19 cellular contexts compared by ENCODE assay signal in genomic region chr18:59605633-59606192, GRCh38.
DNase-seq lines count a peak whose midpoint lies in the region; ATAC-seq and TF ChIP-seq lines count a peak whose summit lies in the region.
"Had no signal": no experiment of that assay in that cellular context is flagged by ENCODE, and none has a peak within 500 bp of the region (broad histone marks: within the 10 kb centered on the region; RNA-seq: fewer than 3 reads in every experiment).

No MANE protein-coding gene starts in this region.

- H3K9me3 ChIP-seq in HEK293 (ENCODE audit: control insufficient read depth, insufficient read depth, low read depth, low read length) = no peaks in the 10 kb centered on the region
- no peaks in the 10 kb centered on the region for H3K9me3 ChIP-seq in CD4-positive, alpha-beta T cell (ENCODE audit: control insufficient read depth, low read length)
- H3K9me3 ChIP-seq: SK-N-SH had no signal

- CTCF ChIA-PET in HEK293 (lab: Yijun Ruan, JAX) = interaction anchor here (0.9 to 3.2 kb wide), 5 partner anchors 11 to 218 kb away, joined by 3 to 19 read pairs (median 4); no protein-coding TSS in a partner anchor
- CTCF ChIA-PET in activated CD8-positive, alpha-beta memory T cell treated with anti-CD3 and anti-CD28 coated beads, Interleukin-2, amount 10 ng/mL, durations not matched to agents 7 days and 5 days (lab: Charles Lee) = no interaction called here
- CTCF ChIA-PET in CD4-positive, alpha-beta T cell (lab: Charles Lee) = no interaction called here

- ATAC-seq in activated CD8-positive, alpha-beta memory T cell treated with anti-CD3 and anti-CD28 coated beads, Interleukin-2, amount 10 ng/mL, durations not matched to agents 7 days and 5 days = no peak
- no peak for ATAC-seq in CD4-positive, alpha-beta T cell (ENCODE audit: poor library complexity)
- ATAC-seq: effector memory CD8-positive, alpha-beta T cell had no signal

- peaks cover 22% of the 10 kb centered on the region for H3K4me1 ChIP-seq in HEK293 (ENCODE audit: control insufficient read depth, insufficient read depth, low read length)
- H3K4me1 ChIP-seq: neural progenitor cell had no signal

- intact Hi-C loops in CD4-positive, alpha-beta T cell (cut with DNase I, micrococcal nuclease) = no loop called here

- H3K4me3 ChIP-seq in HEK293 (ENCODE audit: low read depth, low read length) (no peak overlapping the region), WI38 (ENCODE audit: low read depth, low read length) (peak overlapping the region; percentile 6; the same call in 1 of the 2 replicates), fibroblast of pulmonary artery (replicated peaks; ENCODE audit: low read depth, low read length) (no peak overlapping the region)
- H3K4me3 ChIP-seq: neural progenitor cell, PC-9 had no signal

- TF ChIP-seq CTCF in HEK293 (tag by site-specific recombination; IDR thresholded peaks at IDR 0.05) (no peak), WI38 (IDR thresholded peaks at IDR 0.05; ENCODE audit: low read depth, low read length) (no peak), fibroblast of pulmonary artery (IDR thresholded peaks at IDR 0.05; ENCODE audit: low read length, missing control alignments) (no peak)
- no peak for TF ChIP-seq CTCF in CD4-positive, alpha-beta T cell (IDR thresholded peaks at IDR 0.05)

- H3K36me3 Mint-ChIP-seq in activated CD8-positive, alpha-beta memory T cell treated with anti-CD3 and anti-CD28 coated beads, Interleukin-2, amount 10 ng/mL, durations not matched to agents 7 days and 5 days = no peaks in the 10 kb centered on the region
- H3K36me3 Mint-ChIP-seq in CD4-positive, alpha-beta T cell (ENCODE audit: low read depth) = no peaks in the 10 kb centered on the region
- H3K36me3 Mint-ChIP-seq: neural progenitor cell had no signal

- H3K27ac Mint-ChIP-seq in activated CD8-positive, alpha-beta memory T cell treated with anti-CD3 and anti-CD28 coated beads, Interleukin-2, amount 10 ng/mL, durations not matched to agents 7 days and 5 days = no peak overlapping the region
- H3K27ac Mint-ChIP-seq in CD4-positive, alpha-beta T cell = no peak overlapping the region
- H3K27ac Mint-ChIP-seq: effector memory CD8-positive, alpha-beta T cell; neural progenitor cell had no signal

- DNase-seq in fibroblast of pulmonary artery (ENCODE audit: low read depth) (peak; percentile 22), renal cortical epithelial cell (ENCODE audit: low read depth) (peak; percentile 25), activated gamma-delta T cell treated with Interleukin-2 at 50 U/mL for 16 hours (no peak), OCI-M2 (lab: John Stamatoyannopoulos, UW; ENCODE audit: unreplicated experiment) (no peak)
- no peak for DNase-seq in activated CD8-positive, alpha-beta memory T cell treated with anti-CD3 and anti-CD28 coated beads, Interleukin-2, amount 10 ng/mL, durations not matched to agents 7 days and 5 days
- no peak for DNase-seq in CD4-positive, alpha-beta T cell
- DNase-seq: AML-193; effector memory CD8-positive, alpha-beta T cell; hypothalamus; kidney; NCI-H2171; NCI-H748 treated with DMSO at 0.1 percent for 48 hours; PC-9; SK-N-SH; stimulated activated CD4-positive, alpha-beta T cell treated with anti-CD3 and anti-CD28 coated beads, Interleukin-4, amount 100 ng/mL, for 24 hours; T-helper 9 cell had no signal

- H3K4me3 Mint-ChIP-seq in activated CD8-positive, alpha-beta memory T cell treated with anti-CD3 and anti-CD28 coated beads, Interleukin-2, amount 10 ng/mL, durations not matched to agents 7 days and 5 days = no peak overlapping the region
- H3K4me3 Mint-ChIP-seq in CD4-positive, alpha-beta T cell = no peak overlapping the region
- H3K4me3 Mint-ChIP-seq: effector memory CD8-positive, alpha-beta T cell; neural progenitor cell had no signal

- no peaks in the 10 kb centered on the region for H3K9me3 Mint-ChIP-seq in activated CD8-positive, alpha-beta memory T cell treated with anti-CD3 and anti-CD28 coated beads, Interleukin-2, amount 10 ng/mL, durations not matched to agents 7 days and 5 days (ENCODE audit: low read depth)
- no peaks in the 10 kb centered on the region for H3K9me3 Mint-ChIP-seq in CD4-positive, alpha-beta T cell
- H3K9me3 Mint-ChIP-seq: neural progenitor cell had no signal

- no peaks in the 10 kb centered on the region for H3K27me3 Mint-ChIP-seq in activated CD8-positive, alpha-beta memory T cell treated with anti-CD3 and anti-CD28 coated beads, Interleukin-2, amount 10 ng/mL, durations not matched to agents 7 days and 5 days
- H3K27me3 Mint-ChIP-seq in CD4-positive, alpha-beta T cell = no peaks in the 10 kb centered on the region
- H3K27me3 Mint-ChIP-seq: effector memory CD8-positive, alpha-beta T cell had no signal

- H3K4me1 Mint-ChIP-seq in activated CD8-positive, alpha-beta memory T cell treated with anti-CD3 and anti-CD28 coated beads, Interleukin-2, amount 10 ng/mL, durations not matched to agents 7 days and 5 days = no peaks in the 10 kb centered on the region
- H3K4me1 Mint-ChIP-seq in CD4-positive, alpha-beta T cell (ENCODE audit: low read depth) = no peaks in the 10 kb centered on the region
- H3K4me1 Mint-ChIP-seq: neural progenitor cell had no signal

- POLR2A ChIA-PET in HEK293 (lab: Yijun Ruan, JAX) = interaction anchor here (1.0 kb wide), 1 partner anchor 10 kb away, joined by 3 read pairs; no protein-coding TSS in a partner anchor
- POLR2A ChIA-PET in CD4-positive, alpha-beta T cell (lab: Charles Lee) = no interaction called here

- no peaks in the 10 kb centered on the region for H3K27me3 ChIP-seq in CD4-positive, alpha-beta T cell (ENCODE audit: control insufficient read depth, insufficient read depth, low read length)
- H3K27me3 ChIP-seq: neural progenitor cell had no signal

- no peaks in the 10 kb centered on the region for H3K36me3 ChIP-seq in HEK293 (ENCODE audit: control insufficient read depth in 2 of 2, insufficient read depth in 1 of 2, low read length in 2 of 2)
- H3K36me3 ChIP-seq: neural progenitor cell had no signal

- H3K27ac ChIP-seq in HEK293 (ENCODE audit: extremely low read depth, low read depth, low read length) = peak overlapping the region; percentile 73
- H3K27ac ChIP-seq in CD4-positive, alpha-beta T cell (ENCODE audit: low read depth, low read length) = no peak overlapping the region
- H3K27ac ChIP-seq: neural progenitor cell, PC-9 had no signal

TF ChIP-seq in HEK293, 187 proteins besides CTCF, POLR2A, EP300 and RAD21:
- TF ChIP-seq KLF16 (tag by site-specific recombination; IDR thresholded peaks at IDR 0.05) (no peak), ZNF629 (tag by site-specific recombination; IDR thresholded peaks at IDR 0.05) (peak; percentile 43), PRDM10 (tag by site-specific recombination; IDR thresholded peaks at IDR 0.05) (peak; percentile 89), OVOL3 (tag by site-specific recombination; IDR thresholded peaks at IDR 0.05) (peak; percentile 14; the same call in 1 of the 2 replicates)

Comparison
In these comparisons a context has a peak if more than half of its experiments do, and no peak if none do; other contexts are left out.
1. DNase-seq: peak in fibroblast of pulmonary artery (single experiment) and renal cortical epithelial cell (single experiment); none in activated gamma-delta T cell treated with Interleukin-2 at 50 U/mL for 16 hours (single experiment), activated CD8-positive, alpha-beta memory T cell treated with anti-CD3 and anti-CD28 coated beads, Interleukin-2, amount 10 ng/mL, durations not matched to agents 7 days and 5 days (single experiment), OCI-M2 (single experiment) and CD4-positive, alpha-beta T cell (0 of 10).